In genomic region chr22:43018615-43019014, GRCh38 we compare ENCODE assay signal across 18 cellular contexts. TPM values are rescaled to one million over a fixed set of nuclear protein-coding genes. Genes with fewer than 3 reads are reported as not detected.
DNase-seq lines count a peak whose midpoint lies in the region; ATAC-seq and TF ChIP-seq lines count a peak whose summit lies in the region.
"Had no signal": no experiment of that assay in that cellular context is flagged by ENCODE, and none has a peak within 500 bp of the region (broad histone marks: within the 10 kb centered on the region; RNA-seq: fewer than 3 reads in every experiment).

No MANE protein-coding gene starts in this region.

- no peaks in the 10 kb centered on the region for H3K9me2 ChIP-seq in hepatocyte (replicated peaks; ENCODE audit: insufficient read depth)
- H3K9me2 ChIP-seq: SK-N-SH had no signal

- H3K9me3 ChIP-seq in hepatocyte (ENCODE audit: low read depth) (no peaks in the 10 kb centered on the region), mucosa of descending colon (no peaks in the 10 kb centered on the region), upper lobe of right lung (no peaks in the 10 kb centered on the region)
- H3K9me3 ChIP-seq: SK-N-SH, testis had no signal

- H3K4me1 ChIP-seq in hepatocyte (ENCODE audit: insufficient read depth) (peaks cover 12% of the 10 kb centered on the region), mucosa of descending colon (ENCODE audit: low read depth) (peaks cover 33% of the 10 kb centered on the region), upper lobe of right lung (peaks cover 19% of the 10 kb centered on the region)

- 73% methylated on average over 6 of the region's 6 CpGs for WGBS in hepatocyte (ENCODE audit: low lambda C conversion rate, missing lambda C conversion rate)

- H3K36me3 ChIP-seq in hepatocyte (replicated peaks; ENCODE audit: insufficient read depth, low read depth): no peaks in the 10 kb centered on the region
- no peaks in the 10 kb centered on the region for H3K36me3 ChIP-seq in mucosa of descending colon (ENCODE audit: low read depth)
- no peaks in the 10 kb centered on the region for H3K36me3 ChIP-seq in upper lobe of right lung

- H3K4me2 ChIP-seq in hepatocyte: peak overlapping the region; percentile 25
- H3K4me2 ChIP-seq: SK-N-SH had no signal

- H3K27me3 ChIP-seq in hepatocyte (no peaks in the 10 kb centered on the region), upper lobe of right lung (no peaks in the 10 kb centered on the region)
- H3K27me3 ChIP-seq: testis had no signal

- no peak for TF ChIP-seq CTCF in hepatocyte (IDR thresholded peaks at IDR 0.05; ENCODE audit: poor library complexity)
- TF ChIP-seq CTCF in mucosa of descending colon (IDR thresholded peaks at IDR 0.05): no peak
- no peak for TF ChIP-seq CTCF in upper lobe of right lung (IDR thresholded peaks at IDR 0.05)

- H2AFZ ChIP-seq in hepatocyte: no peak overlapping the region

- peak overlapping the region; percentile 63 for H3K27ac ChIP-seq in hepatocyte
- H3K27ac ChIP-seq in upper lobe of right lung: peak overlapping the region; percentile 9
- H3K27ac ChIP-seq: testis had no signal

- H3K79me2 ChIP-seq in hepatocyte: peaks cover 16% of the 10 kb centered on the region

- DNase-seq in HuH-7 (ENCODE audit: low spot score) (peak; percentile 72), hepatocyte (ENCODE audit: low spot score) (no peak), mucosa of descending colon (peak in 1 of 3 donors; percentile 53), upper lobe of right lung (no peak), NCI-H1048 (lab: John Stamatoyannopoulos, UW) (no peak), NCI-H2029 treated with DMSO at 0.1 percent for 48 hours (lab: John Stamatoyannopoulos, UW) (no peak)
- DNase-seq in stimulated activated CD4-positive, alpha-beta T cell treated with anti-CD3 and anti-CD28 coated beads, Interleukin-12 subunit alpha, Interleukin-12 subunit beta, amount 100 ng/mL, for 4 hours: no peak
- DNase-seq: activated CD4-positive, alpha-beta T cell treated with anti-CD3 and anti-CD28 coated beads, Interleukin-2, amount 50 U/mL, for 4 hours; activated gamma-delta T cell; DMS79 treated with DMSO at 0.1 percent for 48 hours; H7; midbrain; NCI-H1105; NCI-H2081; RPMI8226; SK-N-SH; testis had no signal

- intact Hi-C loops in mucosa of descending colon (cut with DNase I, micrococcal nuclease) (no loop called here), upper lobe of right lung (cut with DNase I) (no loop called here)

- peaks cover 7% of the 10 kb centered on the region for H4K20me1 ChIP-seq in hepatocyte (ENCODE audit: insufficient read depth, poor library complexity, severe bottlenecking)

- no peak overlapping the region for H3K4me3 ChIP-seq in hepatocyte
- H3K4me3 ChIP-seq in mucosa of descending colon: no peak overlapping the region
- H3K4me3 ChIP-seq in upper lobe of right lung: no peak overlapping the region
- H3K4me3 ChIP-seq: testis had no signal

- peak; percentile 27 for ATAC-seq in mucosa of descending colon
- ATAC-seq in upper lobe of right lung: no peak
- ATAC-seq: stimulated activated memory B cell treated with anti-CD40 and anti-IgM and Interleukin-4, amounts not matched to agents 10 μg/mL and 1 μg/mL and 100 μg/mL, for 72 hours had no signal

RNA-seq across cellular contexts. Expression of gene PACSIN2, which starts 3.7 kb away (rescaled TPM):
- total RNA-seq in hepatocyte (77.7 and 87.4 TPM in 2 replicates), mucosa of descending colon (100 to 1,000 TPM; 132 to 184 (median 152) TPM), upper lobe of right lung (128 TPM)
- 85.5 and 86.3 TPM in 2 replicates for polyA plus RNA-seq in hepatocyte
